In the genomic region with DNA sequence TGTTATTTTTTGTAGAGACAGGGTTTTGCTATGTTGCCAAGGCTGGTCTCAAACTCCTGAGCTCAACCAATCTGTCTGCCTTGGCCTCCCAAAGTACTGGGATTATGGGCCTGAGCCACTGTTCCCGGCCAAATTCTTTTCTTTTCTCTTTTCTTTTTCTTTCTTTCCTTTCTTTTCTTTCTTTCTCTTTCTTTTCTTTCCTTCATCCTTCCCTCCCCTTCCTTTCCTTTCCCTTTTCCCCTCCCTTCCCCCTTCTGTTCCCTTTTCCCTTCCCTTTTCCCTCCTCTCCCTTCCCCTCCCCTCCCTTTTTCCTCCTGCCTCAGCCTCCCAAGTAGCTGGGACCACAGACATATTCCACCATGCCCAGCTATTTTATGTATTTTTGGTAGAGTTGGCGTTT, we compare ENCODE assay signal across 1 cellular context.
TF ChIP-seq lines count a peak whose summit lies in the region.

No MANE protein-coding gene starts in this region.

TF ChIP-seq in GM23338, 12 proteins besides CTCF, POLR2A, EP300 and RAD21 (continued from another document):
- TF ChIP-seq, protein P1, sequence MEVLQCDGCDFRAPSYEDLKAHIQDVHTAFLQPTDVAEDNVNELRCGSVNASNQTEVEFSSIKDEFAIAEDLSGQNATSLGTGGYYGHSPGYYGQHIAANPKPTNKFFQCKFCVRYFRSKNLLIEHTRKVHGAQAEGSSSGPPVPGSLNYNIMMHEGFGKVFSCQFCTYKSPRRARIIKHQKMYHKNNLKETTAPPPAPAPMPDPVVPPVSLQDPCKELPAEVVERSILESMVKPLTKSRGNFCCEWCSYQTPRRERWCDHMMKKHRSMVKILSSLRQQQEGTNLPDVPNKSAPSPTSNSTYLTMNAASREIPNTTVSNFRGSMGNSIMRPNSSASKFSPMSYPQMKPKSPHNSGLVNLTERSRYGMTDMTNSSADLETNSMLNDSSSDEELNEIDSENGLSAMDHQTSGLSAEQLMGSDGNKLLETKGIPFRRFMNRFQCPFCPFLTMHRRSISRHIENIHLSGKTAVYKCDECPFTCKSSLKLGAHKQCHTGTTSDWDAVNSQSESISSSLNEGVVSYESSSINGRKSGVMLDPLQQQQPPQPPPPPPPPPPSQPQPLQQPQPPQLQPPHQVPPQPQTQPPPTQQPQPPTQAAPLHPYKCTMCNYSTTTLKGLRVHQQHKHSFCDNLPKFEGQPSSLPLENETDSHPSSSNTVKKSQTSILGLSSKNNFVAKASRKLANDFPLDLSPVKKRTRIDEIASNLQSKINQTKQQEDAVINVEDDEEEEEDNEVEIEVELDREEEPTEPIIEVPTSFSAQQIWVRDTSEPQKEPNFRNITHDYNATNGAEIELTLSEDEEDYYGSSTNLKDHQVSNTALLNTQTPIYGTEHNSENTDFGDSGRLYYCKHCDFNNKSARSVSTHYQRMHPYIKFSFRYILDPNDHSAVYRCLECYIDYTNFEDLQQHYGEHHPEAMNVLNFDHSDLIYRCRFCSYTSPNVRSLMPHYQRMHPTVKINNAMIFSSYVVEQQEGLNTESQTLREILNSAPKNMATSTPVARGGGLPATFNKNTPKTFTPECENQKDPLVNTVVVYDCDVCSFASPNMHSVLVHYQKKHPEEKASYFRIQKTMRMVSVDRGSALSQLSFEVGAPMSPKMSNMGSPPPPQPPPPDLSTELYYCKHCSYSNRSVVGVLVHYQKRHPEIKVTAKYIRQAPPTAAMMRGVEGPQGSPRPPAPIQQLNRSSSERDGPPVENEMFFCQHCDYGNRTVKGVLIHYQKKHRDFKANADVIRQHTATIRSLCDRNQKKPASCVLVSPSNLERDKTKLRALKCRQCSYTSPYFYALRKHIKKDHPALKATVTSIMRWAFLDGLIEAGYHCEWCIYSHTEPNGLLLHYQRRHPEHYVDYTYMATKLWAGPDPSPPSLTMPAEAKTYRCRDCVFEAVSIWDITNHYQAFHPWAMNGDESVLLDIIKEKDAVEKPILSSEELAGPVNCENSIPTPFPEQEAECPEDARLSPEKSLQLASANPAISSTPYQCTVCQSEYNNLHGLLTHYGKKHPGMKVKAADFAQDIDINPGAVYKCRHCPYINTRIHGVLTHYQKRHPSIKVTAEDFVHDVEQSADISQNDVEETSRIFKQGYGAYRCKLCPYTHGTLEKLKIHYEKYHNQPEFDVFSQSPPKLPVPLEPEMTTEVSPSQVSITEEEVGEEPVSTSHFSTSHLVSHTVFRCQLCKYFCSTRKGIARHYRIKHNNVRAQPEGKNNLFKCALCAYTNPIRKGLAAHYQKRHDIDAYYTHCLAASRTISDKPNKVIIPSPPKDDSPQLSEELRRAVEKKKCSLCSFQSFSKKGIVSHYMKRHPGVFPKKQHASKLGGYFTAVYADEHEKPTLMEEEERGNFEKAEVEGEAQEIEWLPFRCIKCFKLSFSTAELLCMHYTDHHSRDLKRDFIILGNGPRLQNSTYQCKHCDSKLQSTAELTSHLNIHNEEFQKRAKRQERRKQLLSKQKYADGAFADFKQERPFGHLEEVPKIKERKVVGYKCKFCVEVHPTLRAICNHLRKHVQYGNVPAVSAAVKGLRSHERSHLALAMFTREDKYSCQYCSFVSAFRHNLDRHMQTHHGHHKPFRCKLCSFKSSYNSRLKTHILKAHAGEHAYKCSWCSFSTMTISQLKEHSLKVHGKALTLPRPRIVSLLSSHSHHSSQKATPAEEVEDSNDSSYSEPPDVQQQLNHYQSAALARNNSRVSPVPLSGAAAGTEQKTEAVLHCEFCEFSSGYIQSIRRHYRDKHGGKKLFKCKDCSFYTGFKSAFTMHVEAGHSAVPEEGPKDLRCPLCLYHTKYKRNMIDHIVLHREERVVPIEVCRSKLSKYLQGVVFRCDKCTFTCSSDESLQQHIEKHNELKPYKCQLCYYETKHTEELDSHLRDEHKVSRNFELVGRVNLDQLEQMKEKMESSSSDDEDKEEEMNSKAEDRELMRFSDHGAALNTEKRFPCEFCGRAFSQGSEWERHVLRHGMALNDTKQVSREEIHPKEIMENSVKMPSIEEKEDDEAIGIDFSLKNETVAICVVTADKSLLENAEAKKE (CRISPR knock-in tag; IDR thresholded peaks at IDR 0.05): no peak
- TF ChIP-seq NANOG (IDR thresholded peaks at IDR 0.05; ENCODE audit: borderline replicate concordance) (no peak), EZH2 (IDR thresholded peaks at IDR 0.05; ENCODE audit: low read depth, unreplicated experiment) (no peak), STAT1 (IDR thresholded peaks at IDR 0.05; ENCODE audit: unreplicated experiment) (no peak), ZNF114 (CRISPR knock-in tag; IDR thresholded peaks at IDR 0.05) (no peak), EZH2phosphoT487 (IDR thresholded peaks at IDR 0.05; ENCODE audit: unreplicated experiment) (no peak), CREB1 (CRISPR knock-in tag; IDR thresholded peaks at IDR 0.05; ENCODE audit: low read depth) (no peak), JUNB (IDR thresholded peaks at IDR 0.05; ENCODE audit: unreplicated experiment) (no peak)
- TF ChIP-seq, protein P2, sequence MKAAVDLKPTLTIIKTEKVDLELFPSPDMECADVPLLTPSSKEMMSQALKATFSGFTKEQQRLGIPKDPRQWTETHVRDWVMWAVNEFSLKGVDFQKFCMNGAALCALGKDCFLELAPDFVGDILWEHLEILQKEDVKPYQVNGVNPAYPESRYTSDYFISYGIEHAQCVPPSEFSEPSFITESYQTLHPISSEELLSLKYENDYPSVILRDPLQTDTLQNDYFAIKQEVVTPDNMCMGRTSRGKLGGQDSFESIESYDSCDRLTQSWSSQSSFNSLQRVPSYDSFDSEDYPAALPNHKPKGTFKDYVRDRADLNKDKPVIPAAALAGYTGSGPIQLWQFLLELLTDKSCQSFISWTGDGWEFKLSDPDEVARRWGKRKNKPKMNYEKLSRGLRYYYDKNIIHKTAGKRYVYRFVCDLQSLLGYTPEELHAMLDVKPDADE (IDR thresholded peaks at IDR 0.05): no peak
- TF ChIP-seq, protein P3, sequence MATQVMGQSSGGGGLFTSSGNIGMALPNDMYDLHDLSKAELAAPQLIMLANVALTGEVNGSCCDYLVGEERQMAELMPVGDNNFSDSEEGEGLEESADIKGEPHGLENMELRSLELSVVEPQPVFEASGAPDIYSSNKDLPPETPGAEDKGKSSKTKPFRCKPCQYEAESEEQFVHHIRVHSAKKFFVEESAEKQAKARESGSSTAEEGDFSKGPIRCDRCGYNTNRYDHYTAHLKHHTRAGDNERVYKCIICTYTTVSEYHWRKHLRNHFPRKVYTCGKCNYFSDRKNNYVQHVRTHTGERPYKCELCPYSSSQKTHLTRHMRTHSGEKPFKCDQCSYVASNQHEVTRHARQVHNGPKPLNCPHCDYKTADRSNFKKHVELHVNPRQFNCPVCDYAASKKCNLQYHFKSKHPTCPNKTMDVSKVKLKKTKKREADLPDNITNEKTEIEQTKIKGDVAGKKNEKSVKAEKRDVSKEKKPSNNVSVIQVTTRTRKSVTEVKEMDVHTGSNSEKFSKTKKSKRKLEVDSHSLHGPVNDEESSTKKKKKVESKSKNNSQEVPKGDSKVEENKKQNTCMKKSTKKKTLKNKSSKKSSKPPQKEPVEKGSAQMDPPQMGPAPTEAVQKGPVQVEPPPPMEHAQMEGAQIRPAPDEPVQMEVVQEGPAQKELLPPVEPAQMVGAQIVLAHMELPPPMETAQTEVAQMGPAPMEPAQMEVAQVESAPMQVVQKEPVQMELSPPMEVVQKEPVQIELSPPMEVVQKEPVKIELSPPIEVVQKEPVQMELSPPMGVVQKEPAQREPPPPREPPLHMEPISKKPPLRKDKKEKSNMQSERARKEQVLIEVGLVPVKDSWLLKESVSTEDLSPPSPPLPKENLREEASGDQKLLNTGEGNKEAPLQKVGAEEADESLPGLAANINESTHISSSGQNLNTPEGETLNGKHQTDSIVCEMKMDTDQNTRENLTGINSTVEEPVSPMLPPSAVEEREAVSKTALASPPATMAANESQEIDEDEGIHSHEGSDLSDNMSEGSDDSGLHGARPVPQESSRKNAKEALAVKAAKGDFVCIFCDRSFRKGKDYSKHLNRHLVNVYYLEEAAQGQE (IDR thresholded peaks at IDR 0.05; ENCODE audit: unreplicated experiment): no peak
